In genomic region chr1:234597894-234598293, GRCh38 we compare ENCODE assay signal across 9 cellular contexts. TPM values are rescaled to one million over a fixed set of nuclear protein-coding genes. Genes with fewer than 3 reads are reported as not detected.
DNase-seq lines count a peak whose midpoint lies in the region; ATAC-seq, FAIRE-seq and TF ChIP-seq lines count a peak whose summit lies in the region.
"Had no signal": no experiment of that assay in that cellular context is flagged by ENCODE, and none has a peak within 500 bp of the region (broad histone marks: within the 10 kb centered on the region; RNA-seq: fewer than 3 reads in every experiment).

No MANE protein-coding gene starts in this region.

- H3K9ac ChIP-seq in K562 (ENCODE audit: insufficient read depth in 1 of 2, low read depth in 2 of 2, low read length in 2 of 2): no peak overlapping the region

- no peaks in the 10 kb centered on the region for H3K9me1 ChIP-seq in K562 (ENCODE audit: control insufficient read depth, insufficient read depth, low read length)

- peak; percentile 74 for DNase-seq in DMS53 (lab: John Stamatoyannopoulos, UW)
- peak in 31 of 34 experiments; percentile 22 to 65 (median 47) for DNase-seq in T-cell
- DNase-seq in K562 (ENCODE audit: extremely low read depth in 1 of 4, low spot score in 3 of 4): peak; percentile 60 to 81 (median 64)
- DNase-seq in memory B cell (ENCODE audit: low spot score in 2 of 2): peak in 1 of 2 donors; percentile 57
- DNase-seq in transverse colon: peak; percentile 74
- no peak for DNase-seq in HPDE6-E6E7 (ENCODE audit: extremely low spot score)

- BruUV-seq in K562 (replicated peaks; lab: Mats Ljungman, UMichigan): no TSS peak

- no peak overlapping the region for H3K4me2 ChIP-seq in K562 (ENCODE audit: insufficient read depth, low read length)

- in situ Hi-C loops in K562 (cut with MboI): loop anchor here (5.0 to 10.0 kb wide), 3 partner anchors 101 to 484 kb away; no protein-coding TSS in a partner anchor
- in situ Hi-C loops in transverse colon (cut with MboI; ENCODE audit: low pct_ligation_motif_present in 1 of 4, low pct_unique_long_range_greater_than_20kb in 1 of 4, low sequenced_read_pairs in 3 of 4): loop anchor here (5.0 to 10.0 kb wide), 5 partner anchors 53 to 487 kb away; no protein-coding TSS in a partner anchor

- H3K9me3 Mint-ChIP-seq in T-cell (no peaks in the 10 kb centered on the region), memory B cell (no peaks in the 10 kb centered on the region)

- intact Hi-C loops in K562 (cut with micrococcal nuclease) (loop anchor here (1.0 kb wide), 1 partner anchor 485 kb away; no protein-coding TSS in a partner anchor), transverse colon (cut with DNase I; ENCODE audit: low total_unique reads) (no loop called here)

- H3K4me3 Mint-ChIP-seq in T-cell: no peak overlapping the region
- no peak overlapping the region for H3K4me3 Mint-ChIP-seq in memory B cell

- no peak overlapping the region for H3K27ac ChIP-seq in K562 (ENCODE audit: extremely low read depth, low read depth, low read length)
- H3K27ac ChIP-seq in transverse colon: peak overlapping the region; percentile 98 to 100 (median 99)
- H3K27ac ChIP-seq: SJCRH30 had no signal

- no peak for TF ChIP-seq POLR2A in K562 (conservative IDR thresholded peaks at IDR 0.05)
- TF ChIP-seq POLR2A in transverse colon (IDR thresholded peaks at IDR 0.05): no peak

- 4% methylated on average over 2 of the region's 2 CpGs for WGBS in K562 (ENCODE audit: insufficient coverage, low coverage, missing lambda C conversion rate)
- WGBS in transverse colon (ENCODE audit: low coverage in 1 of 2), 2 donors: 26 to 31% methylated on average over 2 of the region's 2 CpGs

- CTCF ChIA-PET in T-cell (lab: Charles Lee): interaction anchor here in 1 of 2 donors (0.6 to 5.8 kb wide), 8 partner anchors 9 to 507 kb away, joined by 3 to 55 read pairs (median 4); partner anchors contain the start of gene IRF2BP2
- CTCF ChIA-PET in K562 (lab: Yijun Ruan, JAX; ENCODE audit: low intra/inter-chr PET ratio): interaction anchor here (2.4 kb wide), 1 partner anchor 99 kb away, joined by 9 read pairs; no protein-coding TSS in a partner anchor

- H4K20me1 ChIP-seq in K562 (replicated peaks; ENCODE audit: control insufficient read depth, insufficient read depth, low read length): no peaks in the 10 kb centered on the region

- H3K27me3 Mint-ChIP-seq in T-cell (no peaks in the 10 kb centered on the region), memory B cell (no peaks in the 10 kb centered on the region)

- POLR2A ChIA-PET in T-cell (lab: Charles Lee): interaction anchor here in 1 of 2 donors (0.7 kb wide), 1 partner anchor 15 kb away, joined by 4 read pairs; no protein-coding TSS in a partner anchor
- POLR2A ChIA-PET in K562 (lab: Yijun Ruan, JAX): interaction anchor here (0.6 to 1.4 kb wide), 7 partner anchors 9 to 505 kb away, joined by 3 to 7 read pairs (median 3); no protein-coding TSS in a partner anchor

- peaks cover 8% of the 10 kb centered on the region for H3K79me2 ChIP-seq in K562 (ENCODE audit: control insufficient read depth, insufficient read depth, low read length)

- H3K27me3 ChIP-seq in K562 (ENCODE audit: control insufficient read depth in 2 of 2, insufficient read depth in 2 of 2, low read length in 2 of 2) (no peaks in the 10 kb centered on the region), transverse colon (no peaks in the 10 kb centered on the region)
- H3K27me3 ChIP-seq: SJCRH30 had no signal

- H3K4me3 ChIP-seq in K562 (no peak overlapping the region), transverse colon (no peak overlapping the region)
- H3K4me3 ChIP-seq: SJCRH30 had no signal

- TF ChIP-seq EP300 in Ishikawa (IDR thresholded peaks at IDR 0.05; ENCODE audit: borderline replicate concordance) (no peak), K562 (IDR thresholded peaks at IDR 0.05; ENCODE audit: low read length) (peak; percentile 37; the same call in 1 of the 2 replicates), transverse colon (IDR thresholded peaks at IDR 0.05; ENCODE audit: low read depth) (no peak)

- H3K36me3 ChIP-seq in K562 (ENCODE audit: control insufficient read depth, insufficient read depth, low read length) (peaks cover 7% of the 10 kb centered on the region; the same call in 2 of the 3 replicates), transverse colon (no peaks in the 10 kb centered on the region)

- TF ChIP-seq CTCF in K562 (IDR thresholded peaks at IDR 0.05 in 2 of 3, conservative IDR thresholded peaks at IDR 0.05 in 1 of 3; ENCODE audit: insufficient read depth in 2 of 3, low read depth in 1 of 3, low read length in 3 of 3) (peak; percentile 73 to 87 (median 79)), transverse colon (IDR thresholded peaks at IDR 0.05) (peak; percentile 40 to 67 (median 56))

- H3K4me1 ChIP-seq in K562 (replicated peaks in 1 of 2; ENCODE audit: control insufficient read depth in 2 of 2, insufficient read depth in 2 of 2, low read length in 2 of 2) (peaks cover 21 to 35% of the 10 kb centered on the region in 2 experiments), transverse colon (peaks cover 26 to 47% (median 41%) of the 10 kb centered on the region in 4 donors)

- ATAC-seq in T-cell (replicated peaks in 1 of 4) (no peak), K562 (no peak), memory B cell (ENCODE audit: low read depth) (peak; percentile 21), HG03045 (IDR thresholded peaks at IDR 0.05; ENCODE audit: unreplicated experiment) (no peak)

- TF ChIP-seq RAD21 in Ishikawa (IDR thresholded peaks at IDR 0.05; ENCODE audit: low read depth) (peak; percentile 78), K562 (CRISPR knock-in tag; conservative IDR thresholded peaks at IDR 0.05 in 1 of 2, IDR thresholded peaks at IDR 0.05 in 1 of 2) (peak; percentile 81 to 92)

- H3K36me3 Mint-ChIP-seq in T-cell: peaks cover 5% of the 10 kb centered on the region
- H3K36me3 Mint-ChIP-seq in memory B cell: peaks cover 1% of the 10 kb centered on the region

- peaks cover 35 to 54% (median 52%) of the 10 kb centered on the region in 3 donors for H3K4me1 Mint-ChIP-seq in T-cell
- peaks cover 16% of the 10 kb centered on the region for H3K4me1 Mint-ChIP-seq in memory B cell

- FAIRE-seq in K562 (lab: Jason Lieb, UNC): peak; percentile 72

- no peak overlapping the region for H2AFZ ChIP-seq in K562 (ENCODE audit: low read depth, low read length)

- no peak overlapping the region for H3K27ac Mint-ChIP-seq in T-cell
- H3K27ac Mint-ChIP-seq in memory B cell: no peak overlapping the region

- H3K9me3 ChIP-seq in K562 (replicated peaks; ENCODE audit: control insufficient read depth, insufficient read depth, low read depth, low read length): no peaks in the 10 kb centered on the region
- H3K9me3 ChIP-seq in transverse colon: no peaks in the 10 kb centered on the region
- H3K9me3 ChIP-seq: SJCRH30 had no signal

TF ChIP-seq in Ishikawa, 13 proteins besides CTCF, POLR2A, EP300 and RAD21 (continues in another document):
- no peak for TF ChIP-seq TCF12 (IDR thresholded peaks at IDR 0.05; ENCODE audit: low read depth)
- no peak for TF ChIP-seq FOXM1 (IDR thresholded peaks at IDR 0.05; ENCODE audit: borderline replicate concordance, low read depth)

TF ChIP-seq in K562, 482 proteins besides CTCF, POLR2A, EP300 and RAD21 (continues in another document):
- TF ChIP-seq FOXJ3 (CRISPR knock-in tag; IDR thresholded peaks at IDR 0.05): no peak
- TF ChIP-seq YY1 (IDR thresholded peaks at IDR 0.05; ENCODE audit: borderline replicate concordance in 1 of 3, control insufficient read depth in 1 of 3, extremely low read depth in 1 of 3, insufficient read depth in 3 of 3, insufficient read length in 1 of 3, insufficient replicate concordance in 2 of 3, low read depth in 1 of 3, low read length in 2 of 3): no peak
- peak; percentile 79; the same call in 1 of the 2 replicates for TF ChIP-seq ARID3A (IDR thresholded peaks at IDR 0.05; ENCODE audit: borderline replicate concordance, low read depth, low read length)
- TF ChIP-seq MED1 (CRISPR knock-in tag; IDR thresholded peaks at IDR 0.05; ENCODE audit: borderline replicate concordance): no peak
- no peak for TF ChIP-seq ZNF75A (CRISPR knock-in tag; IDR thresholded peaks at IDR 0.05)
- TF ChIP-seq LCOR (CRISPR knock-in tag; IDR thresholded peaks at IDR 0.05): 0 out of 2 replicates have a peak, but pooled peaks have one; percentile 35
- no peak for TF ChIP-seq TRIM24 (IDR thresholded peaks at IDR 0.05)
- no peak for TF ChIP-seq WHSC1 (IDR thresholded peaks at IDR 0.05; ENCODE audit: low read length)

RNA-seq across cellular contexts. Expression of gene IRF2BP2, which starts 12.1 kb away (rescaled TPM):
- 100 to 1,000 TPM; 141 to 406 (median 163) TPM for total RNA-seq in T-cell
- 23.6 and 29.2 TPM in 2 replicates for total RNA-seq in K562 (2011; cell fraction: chromatin; rRNA removed; ENCODE audit: low replicate concordance)
- total RNA-seq in K562 (2011; cell fraction: nucleolus; rRNA removed): 17.0 and 26.0 TPM in 2 replicates
- 17.2 and 26.8 TPM in 2 replicates for total RNA-seq in K562 (2011; cell fraction: nucleoplasm; rRNA removed)
- total RNA-seq in K562 (2014; rRNA removed): 24.4 and 38.8 TPM in 2 replicates
- 18.4 and 22.1 TPM in 2 replicates for total RNA-seq in K562 (2014; rRNA removed; fragmentation: Illumina TruSeq; extraction: Trizol)
- 35.3 and 39.1 TPM in 2 replicates for total RNA-seq in K562 (2015; rRNA removed; fragmentation: Illumina TruSeq; extraction: Trizol)
- total RNA-seq in K562 (2021): 68.4 and 68.6 TPM in 2 replicates
- polyA plus RNA-seq in K562 (2011; rRNA removed): 7.7 and 18.0 TPM in 2 replicates
- polyA plus RNA-seq in K562 (2011; cell fraction: cytosol; rRNA removed): 12.4 and 22.0 TPM in 2 replicates
- polyA plus RNA-seq in K562 (2011; cell fraction: nucleus; rRNA removed): 73.6 and 97.0 TPM in 2 replicates
- 38.3 and 116 TPM in 2 replicates for polyA plus RNA-seq in K562 (2012)
- 47.0 and 60.0 TPM in 2 replicates for polyA plus RNA-seq in K562 (2014; fragmentation: Illumina TruSeq; extraction: Trizol)
- 10 to 100 TPM; 11.4 to 18.2 TPM for polyA plus RNA-seq in K562 (2014; fragmentation: Nextera tagmentation; extraction: Ambion mirVana)
- 19.0 and 30.4 TPM in 2 replicates for polyA plus RNA-seq in K562 (2014; rRNA removed)
- 10.8 and 16.9 TPM in 2 replicates for polyA minus RNA-seq in K562 (2011; rRNA and poly(A)+ RNA removed)
- polyA minus RNA-seq in K562 (2011; cell fraction: cytosol; rRNA and poly(A)+ RNA removed): 43.5 and 61.6 TPM in 2 replicates
- 22.5 and 41.3 TPM in 2 replicates for polyA minus RNA-seq in K562 (2011; cell fraction: nucleus; rRNA and poly(A)+ RNA removed)
- total RNA-seq in transverse colon: 100 to 1,000 TPM in 1 of 4 donors, 10 to 100 TPM in 3; 82.7 to 120 (median 93.3) TPM
